In the genomic region with DNA sequence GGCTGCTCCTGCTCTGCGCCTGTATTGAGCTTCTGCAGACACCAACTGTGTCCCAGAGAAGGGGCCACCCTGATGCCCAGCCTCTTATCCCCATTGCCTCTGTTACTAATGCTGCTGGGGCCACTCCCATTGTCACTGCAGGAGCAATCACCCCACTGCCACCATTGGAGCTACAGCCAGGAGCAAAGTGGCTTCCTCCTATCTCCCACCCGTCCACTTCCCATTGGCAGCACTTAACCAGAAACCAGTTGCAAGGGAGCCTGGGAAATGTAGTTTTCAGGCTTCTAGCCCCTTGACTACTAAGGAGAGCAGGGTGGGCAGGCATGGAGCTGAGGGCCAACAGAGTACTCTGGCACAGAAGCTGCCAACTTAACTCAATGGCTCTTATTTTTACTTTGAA, we compare ENCODE assay signal across 12 cellular contexts. TPM values are rescaled to one million over a fixed set of nuclear protein-coding genes. Genes with fewer than 3 reads are reported as not detected.
A peak's percentile ranks its signal among the peaks of the same experiment; 100 is the strongest.
DNase-seq lines count a peak whose midpoint lies in the region; ATAC-seq, FAIRE-seq and TF ChIP-seq lines count a peak whose summit lies in the region.
"Had no signal": no experiment of that assay in that cellular context is flagged by ENCODE, and none has a peak within 500 bp of the region (broad histone marks: within the 10 kb centered on the region; RNA-seq: fewer than 3 reads in every experiment).

No MANE protein-coding gene starts in this region.

- H3K4me3 ChIP-seq in heart left ventricle (no peak overlapping the region), left ventricle myocardium inferior (no peak overlapping the region)
- H3K4me3 ChIP-seq: gastroesophageal sphincter had no signal

- no peak for FAIRE-seq in D721Med (lab: Jason Lieb, UNC)

- H3K4me1 ChIP-seq in heart left ventricle (peaks cover 0 to 66% (median 8%) of the 10 kb centered on the region in 12 donors), left ventricle myocardium inferior (peaks cover 23% of the 10 kb centered on the region)

- H3K9me3 ChIP-seq in heart left ventricle (no peaks in the 10 kb centered on the region), left ventricle myocardium inferior (replicated peaks) (no peaks in the 10 kb centered on the region)
- H3K9me3 ChIP-seq: gastroesophageal sphincter had no signal

- H3K27me3 ChIP-seq in heart left ventricle = no peaks in the 10 kb centered on the region
- no peaks in the 10 kb centered on the region for H3K27me3 ChIP-seq in left ventricle myocardium inferior (ENCODE audit: low read depth)
- H3K27me3 ChIP-seq: gastroesophageal sphincter had no signal

- intact Hi-C loops in heart left ventricle (cut with DNase I) = no loop called here
- intact Hi-C loops in left ventricle myocardium inferior (cut with micrococcal nuclease) = no loop called here

- no peak for TF ChIP-seq CTCF in heart left ventricle (IDR thresholded peaks at IDR 0.05)
- TF ChIP-seq CTCF in left ventricle myocardium inferior (IDR thresholded peaks at IDR 0.05; ENCODE audit: borderline replicate concordance) = no peak
- TF ChIP-seq CTCF in D721Med (IDR thresholded peaks at IDR 0.05; ENCODE audit: insufficient read depth, missing control alignments) = no peak

- DNase-seq in heart left ventricle (peak in 3 of 5 donors; percentile 3 to 20 (median 17)), left ventricle myocardium inferior (no peak), NCI-H82 (lab: John Stamatoyannopoulos, UW) (peak; percentile 82), erythroblast (lab: John Stamatoyannopoulos, UW) (peak; percentile 46 to 51), ureter (ENCODE audit: low spot score) (peak; percentile 26), DMS53 (lab: John Stamatoyannopoulos, UW) (no peak), D721Med (ENCODE audit: insufficient read length, low spot score) (no peak)
- DNase-seq: CD4-positive, alpha-beta memory T cell; NCI-H1092; PC-3 had no signal

- no peak overlapping the region for H3K27ac ChIP-seq in heart left ventricle
- H3K27ac ChIP-seq in left ventricle myocardium inferior (replicated peaks) = no peak overlapping the region
- H3K27ac ChIP-seq: gastroesophageal sphincter had no signal

- no peaks in the 10 kb centered on the region for H3K36me3 ChIP-seq in heart left ventricle
- H3K36me3 ChIP-seq in left ventricle myocardium inferior = no peaks in the 10 kb centered on the region
- H3K36me3 ChIP-seq: gastroesophageal sphincter had no signal

- no peak for TF ChIP-seq POLR2A in heart left ventricle (IDR thresholded peaks at IDR 0.05)
- no peak for TF ChIP-seq POLR2A in erythroblast (IDR thresholded peaks at IDR 0.05; ENCODE audit: low read length)

- WGBS in heart left ventricle, 4 donors = 73 to 85% (median 85%) methylated on average over 2 of the region's 2 CpGs

- ATAC-seq in heart left ventricle = no peak
- ATAC-seq in GM18502 (IDR thresholded peaks at IDR 0.05; ENCODE audit: poor library complexity, unreplicated experiment) = no peak
- ATAC-seq: gastroesophageal sphincter, PC-3 had no signal

RNA-seq across cellular contexts. Expression of gene KLF13, which starts 55.9 kb away (rescaled TPM):
- total RNA-seq in heart left ventricle (10 to 100 TPM; 37.5 to 65.9 (median 56.4) TPM), left ventricle myocardium inferior (62.3 TPM), ureter (77.5 TPM)
- 10 to 100 TPM; 22.4 to 74.0 TPM for polyA plus RNA-seq in heart left ventricle

Comparison
In these comparisons a context has a peak if more than half of its experiments do, and no peak if none do; other contexts are left out.
1. DNase-seq: peak in heart left ventricle (3 of 5), NCI-H82 (single experiment), erythroblast (2 of 2) and ureter (single experiment); none in left ventricle myocardium inferior (single experiment), DMS53 (single experiment) and D721Med (single experiment).